Comparison of ENCODE assay signal across 18 cellular contexts in the genomic region with DNA sequence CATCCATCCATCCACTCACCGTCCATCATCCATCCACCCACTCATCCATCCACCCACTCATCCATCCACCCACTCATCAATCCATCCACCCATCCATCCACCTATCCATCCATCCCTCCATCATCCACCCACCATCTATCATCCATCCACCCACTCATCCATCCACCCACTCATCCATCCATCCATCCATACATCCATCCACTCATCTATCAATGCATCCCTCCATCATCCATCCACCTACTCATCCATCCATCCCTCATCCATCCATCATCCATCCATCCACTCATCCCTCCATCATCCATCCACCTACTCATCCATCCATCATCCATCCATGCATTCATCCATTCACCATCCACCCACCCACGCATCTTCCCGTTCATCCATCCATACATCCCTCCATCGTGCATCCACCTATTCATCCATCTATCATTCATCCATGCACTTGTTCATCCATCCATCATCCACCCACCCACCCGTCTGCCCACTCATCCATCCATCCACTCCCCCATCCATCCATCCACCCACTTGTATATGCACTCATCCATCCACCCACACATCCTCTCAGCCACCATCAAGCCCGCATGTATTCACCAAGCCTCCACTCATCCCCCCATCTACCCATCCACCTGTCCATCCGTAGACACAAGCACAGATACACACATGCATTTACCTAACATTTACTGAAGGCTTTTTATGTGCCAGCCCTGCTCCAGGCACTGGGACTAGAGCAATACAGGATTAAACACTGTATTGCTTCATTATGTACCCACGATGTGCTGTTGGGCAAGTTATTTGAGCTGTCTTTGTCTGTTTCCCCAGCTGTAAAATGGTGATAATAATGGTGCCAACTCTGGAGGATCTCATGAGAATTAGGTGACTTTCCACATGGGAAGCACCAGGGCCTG. TPM values are rescaled to one million over a fixed set of nuclear protein-coding genes. Genes with fewer than 3 reads are reported as not detected.
"Had no signal": no experiment of that assay in that cellular context is flagged by ENCODE, and none has a peak within 500 bp of the region (broad histone marks: within the 10 kb centered on the region; RNA-seq: fewer than 3 reads in every experiment).

No MANE protein-coding gene starts in this region.

- DNase-seq: activated CD4-positive, alpha-beta memory T cell treated with anti-CD3 and anti-CD28 coated beads for 36 hours; activated gamma-delta T cell; activated T-cell treated with anti-CD3 and anti-CD28 coated beads, Interleukin-2, amount 50 U/mL, for 4 hours; colonic mucosa; foreskin melanocyte; heart left ventricle; natural killer cell; stimulated activated CD4-positive, alpha-beta T cell treated with anti-CD3 and anti-CD28 coated beads, Interleukin-12 subunit alpha, Interleukin-12 subunit beta, amount 100 ng/mL, for 4 hours; stimulated activated CD4-positive, alpha-beta T cell treated with anti-CD3 and anti-CD28 coated beads, Interleukin-2, amount 100 ng/mL, for 48 hours; stimulated activated naive CD8-positive, alpha-beta T cell treated with anti-CD3 and anti-CD28 coated beads, Interleukin-15, amount 100 ng/mL, for 72 hours; T-helper 1 cell; uterus had no signal

- H3K27me3 Mint-ChIP-seq: activated CD4-positive, alpha-beta memory T cell treated with anti-CD3 and anti-CD28 coated beads for 36 hours; stimulated activated naive CD8-positive, alpha-beta T cell treated with anti-CD3 and anti-CD28 coated beads, Interleukin-15, amount 100 ng/mL, for 72 hours had no signal

- H3K4me3 Mint-ChIP-seq: activated CD4-positive, alpha-beta memory T cell treated with anti-CD3 and anti-CD28 coated beads for 36 hours; activated T-cell treated with anti-CD3 and anti-CD28 coated beads, Interleukin-2, amount 50 U/mL, for 4 hours; natural killer cell; stimulated activated naive CD8-positive, alpha-beta T cell treated with anti-CD3 and anti-CD28 coated beads, Interleukin-15, amount 100 ng/mL, for 72 hours had no signal

- H3K4me1 ChIP-seq: uterus had no signal

- H3K9me3 Mint-ChIP-seq: activated T-cell treated with anti-CD3 and anti-CD28 coated beads, Interleukin-2, amount 50 U/mL, for 4 hours had no signal

- H3K9me3 ChIP-seq: colonic mucosa, heart left ventricle, uterus had no signal

- H3K36me3 ChIP-seq: colonic mucosa, heart left ventricle, uterus had no signal

- FAIRE-seq: endothelial cell of umbilical vein, islet of Langerhans had no signal

- H3K27ac Mint-ChIP-seq: activated CD4-positive, alpha-beta memory T cell treated with anti-CD3 and anti-CD28 coated beads for 36 hours; natural killer cell; stimulated activated naive CD8-positive, alpha-beta T cell treated with anti-CD3 and anti-CD28 coated beads, Interleukin-15, amount 100 ng/mL, for 72 hours had no signal

- H3K27ac ChIP-seq: colonic mucosa, heart left ventricle, uterus, VCaP had no signal

- H3K4me3 ChIP-seq: colonic mucosa, heart left ventricle, uterus had no signal

- H3K27me3 ChIP-seq: colonic mucosa, heart left ventricle, uterus had no signal

- H3K36me3 Mint-ChIP-seq: natural killer cell had no signal

RNA-seq across cellular contexts. Expression of a gene that starts 33.0 kb away (rescaled TPM):
- total RNA-seq: cardiac septum, endothelial cell of umbilical vein, osteocyte had no signal
- polyA plus RNA-seq: endothelial cell of umbilical vein had no signal

RNA-seq across cellular contexts. Expression of a gene that starts 56.1 kb away (rescaled TPM):
- total RNA-seq: activated CD4-positive, alpha-beta memory T cell treated with anti-CD3 and anti-CD28 coated beads for 36 hours; activated T-cell treated with anti-CD3 and anti-CD28 coated beads, Interleukin-2, amount 50 U/mL, for 4 hours; cardiac septum; endothelial cell of umbilical vein; mucosa of gallbladder; osteocyte had no signal
- polyA plus RNA-seq: endothelial cell of umbilical vein, heart left ventricle had no signal
